18 cellular contexts compared by ENCODE assay signal in genomic region chr1:243562473-243562872, GRCh38.
A peak's percentile ranks its signal among the peaks of the same experiment; 100 is the strongest.
DNase-seq lines count a peak whose midpoint lies in the region; TF ChIP-seq lines count a peak whose summit lies in the region.
"Had no signal": no experiment of that assay in that cellular context is flagged by ENCODE, and none has a peak within 500 bp of the region (broad histone marks: within the 10 kb centered on the region; RNA-seq: fewer than 3 reads in every experiment).

No MANE protein-coding gene starts in this region.

- H3K27ac ChIP-seq in sigmoid colon (peak overlapping the region in 3 of 4 donors; percentile 68 to 78 (median 71)), tibial nerve (no peak overlapping the region)
- H3K27ac ChIP-seq: BLaER1, KMS-11, PC-9 had no signal

- no peaks in the 10 kb centered on the region for H3K27me3 ChIP-seq in sigmoid colon
- H3K27me3 ChIP-seq in tibial nerve: no peaks in the 10 kb centered on the region
- H3K27me3 ChIP-seq: BLaER1 had no signal

- 86 to 92% methylated on average over 1 of the region's 1 CpG for WGBS in sigmoid colon, 2 donors
- 62 to 94% methylated on average over 1 of the region's 1 CpG for WGBS in tibial nerve, 2 donors

- DNase-seq in SIG-M5 treated with dmso at 0.1 percent for 504 hours (lab: John Stamatoyannopoulos, UW; ENCODE audit: unreplicated experiment) (peak; percentile 8), SIG-M5 (lab: John Stamatoyannopoulos, UW) (no peak), Kasumi-1 (lab: John Stamatoyannopoulos, UW) (peak; percentile 6 to 9), fibroblast of the aortic adventitia (ENCODE audit: low read depth) (peak; percentile 9), sigmoid colon (peak; percentile 77), tibial nerve (ENCODE audit: low spot score in 2 of 2) (no peak), progenitor cell of endocrine pancreas (ENCODE audit: low spot score, unreplicated experiment) (no peak), posterior cingulate gyrus (no peak)
- DNase-seq: 8988T; CD8-positive, alpha-beta memory T cell; DMS79 treated with DMSO at 0.1 percent for 48 hours; H7; NCI-H2029; NCI-H2171; NCI-H748 treated with DMSO at 0.1 percent for 48 hours; PC-9 had no signal

- H3K36me3 ChIP-seq in sigmoid colon (peaks cover 0 to 9% (median 0%) of the 10 kb centered on the region in 4 donors), tibial nerve (peaks cover 0 to 42% (median 7%) of the 10 kb centered on the region in 3 donors)

- intact Hi-C loops in sigmoid colon (cut with DNase I): no loop called here
- intact Hi-C loops in posterior cingulate gyrus (cut with DNase I): no loop called here

- TF ChIP-seq CTCF in fibroblast of the aortic adventitia (IDR thresholded peaks at IDR 0.05; ENCODE audit: insufficient read depth, low read length) (no peak), sigmoid colon (IDR thresholded peaks at IDR 0.05) (no peak), tibial nerve (IDR thresholded peaks at IDR 0.05) (no peak), progenitor cell of endocrine pancreas (IDR thresholded peaks at IDR 0.05; ENCODE audit: unreplicated experiment) (no peak)

- no peaks in the 10 kb centered on the region for H3K9me3 ChIP-seq in sigmoid colon
- H3K9me3 ChIP-seq in tibial nerve: peaks cover 0 to 8% (median 1%) of the 10 kb centered on the region in 4 donors

- H3K9me3 Mint-ChIP-seq in progenitor cell of endocrine pancreas (ENCODE audit: low read depth): peaks cover 8% of the 10 kb centered on the region

- H3K27me3 Mint-ChIP-seq in progenitor cell of endocrine pancreas: no peaks in the 10 kb centered on the region
- H3K27me3 Mint-ChIP-seq: CD8-positive, alpha-beta memory T cell had no signal

- TF ChIP-seq EP300 in sigmoid colon (IDR thresholded peaks at IDR 0.05) (peak; percentile 55 to 85 (median 74)), tibial nerve (IDR thresholded peaks at IDR 0.05) (no peak)

- no peak overlapping the region for H3K4me3 ChIP-seq in fibroblast of the aortic adventitia (ENCODE audit: low read depth, low read length)
- H3K4me3 ChIP-seq in sigmoid colon: no peak overlapping the region
- H3K4me3 ChIP-seq in tibial nerve: no peak overlapping the region
- H3K4me3 ChIP-seq: BLaER1, PC-9 had no signal

- no peak overlapping the region for H3K4me3 Mint-ChIP-seq in progenitor cell of endocrine pancreas (ENCODE audit: low read depth)
- H3K4me3 Mint-ChIP-seq: CD8-positive, alpha-beta memory T cell had no signal

- TF ChIP-seq POLR2A in sigmoid colon (IDR thresholded peaks at IDR 0.05) (no peak), tibial nerve (IDR thresholded peaks at IDR 0.05) (no peak)

- H3K36me3 Mint-ChIP-seq in progenitor cell of endocrine pancreas (ENCODE audit: insufficient read depth): peaks cover 11% of the 10 kb centered on the region

- no peak overlapping the region for H3K27ac Mint-ChIP-seq in progenitor cell of endocrine pancreas

- peaks cover 3% of the 10 kb centered on the region for H3K4me1 Mint-ChIP-seq in progenitor cell of endocrine pancreas (ENCODE audit: low read depth)

- H3K4me1 ChIP-seq in sigmoid colon: peaks cover 0 to 62% (median 12%) of the 10 kb centered on the region in 4 donors
- H3K4me1 ChIP-seq in tibial nerve: peaks cover 0 to 10% (median 0%) of the 10 kb centered on the region in 4 donors
- H3K4me1 ChIP-seq: BLaER1 had no signal

Comparison
In these comparisons a context has a peak if more than half of its experiments do, and no peak if none do; other contexts are left out.
1. DNase-seq: peak in SIG-M5 treated with dmso at 0.1 percent for 504 hours (single experiment), Kasumi-1 (2 of 2), fibroblast of the aortic adventitia (single experiment) and sigmoid colon (single experiment); none in SIG-M5 (single experiment), tibial nerve (0 of 2), progenitor cell of endocrine pancreas (single experiment) and posterior cingulate gyrus (0 of 10).
2. H3K27ac ChIP-seq: peak in sigmoid colon (3 of 4); none in tibial nerve (0 of 4).